In genomic region chr7:86760236-86760635, GRCh38 we compare ENCODE assay signal across 2 cellular contexts.
A peak's percentile ranks its signal among the peaks of the same experiment; 100 is the strongest.
TF ChIP-seq lines count a peak whose summit lies in the region.

No MANE protein-coding gene starts in this region.

TF ChIP-seq in H1, 55 proteins besides CTCF, POLR2A, EP300 and RAD21 (continued from another document and continues in another):
- no peak for TF ChIP-seq ATF3 (IDR thresholded peaks at IDR 0.05; ENCODE audit: insufficient read depth, low read depth, low read length)
- TF ChIP-seq RXRA (IDR thresholded peaks at IDR 0.05; ENCODE audit: insufficient read depth, low read depth, low read length) = no peak
- no peak for TF ChIP-seq MAX (IDR thresholded peaks at IDR 0.05)
- TF ChIP-seq NANOG (IDR thresholded peaks at IDR 0.05; ENCODE audit: insufficient read depth, low read depth, low read length, poor library complexity, severe bottlenecking) = peak; percentile 23
- TF ChIP-seq JUND (IDR thresholded peaks at IDR 0.05; ENCODE audit: low read length) = 0 out of 2 replicates have a peak, but pooled peaks have one; percentile 33
- TF ChIP-seq SAP30 (IDR thresholded peaks at IDR 0.05; ENCODE audit: insufficient read depth, insufficient replicate concordance, low read length) = no peak
- TF ChIP-seq POU5F1 (IDR thresholded peaks at IDR 0.05; ENCODE audit: low read depth, low read length) = peak; percentile 68; the same call in 1 of the 2 replicates
- TF ChIP-seq CREB1 (IDR thresholded peaks at IDR 0.05) = no peak
- TF ChIP-seq HDAC2 (IDR thresholded peaks at IDR 0.05; ENCODE audit: borderline replicate concordance in 1 of 2, low read depth in 2 of 2, low read length in 2 of 2) = 0 out of 4 replicates have a peak, but pooled peaks of 1 of the 2 experiments have one; percentile 42
- no peak for TF ChIP-seq RFX5 (IDR thresholded peaks at IDR 0.05; ENCODE audit: borderline replicate concordance, low read depth, low read length)
- TF ChIP-seq EGR1 (IDR thresholded peaks at IDR 0.05; ENCODE audit: borderline replicate concordance, low read depth, low read length) = no peak
- TF ChIP-seq, protein P1, sequence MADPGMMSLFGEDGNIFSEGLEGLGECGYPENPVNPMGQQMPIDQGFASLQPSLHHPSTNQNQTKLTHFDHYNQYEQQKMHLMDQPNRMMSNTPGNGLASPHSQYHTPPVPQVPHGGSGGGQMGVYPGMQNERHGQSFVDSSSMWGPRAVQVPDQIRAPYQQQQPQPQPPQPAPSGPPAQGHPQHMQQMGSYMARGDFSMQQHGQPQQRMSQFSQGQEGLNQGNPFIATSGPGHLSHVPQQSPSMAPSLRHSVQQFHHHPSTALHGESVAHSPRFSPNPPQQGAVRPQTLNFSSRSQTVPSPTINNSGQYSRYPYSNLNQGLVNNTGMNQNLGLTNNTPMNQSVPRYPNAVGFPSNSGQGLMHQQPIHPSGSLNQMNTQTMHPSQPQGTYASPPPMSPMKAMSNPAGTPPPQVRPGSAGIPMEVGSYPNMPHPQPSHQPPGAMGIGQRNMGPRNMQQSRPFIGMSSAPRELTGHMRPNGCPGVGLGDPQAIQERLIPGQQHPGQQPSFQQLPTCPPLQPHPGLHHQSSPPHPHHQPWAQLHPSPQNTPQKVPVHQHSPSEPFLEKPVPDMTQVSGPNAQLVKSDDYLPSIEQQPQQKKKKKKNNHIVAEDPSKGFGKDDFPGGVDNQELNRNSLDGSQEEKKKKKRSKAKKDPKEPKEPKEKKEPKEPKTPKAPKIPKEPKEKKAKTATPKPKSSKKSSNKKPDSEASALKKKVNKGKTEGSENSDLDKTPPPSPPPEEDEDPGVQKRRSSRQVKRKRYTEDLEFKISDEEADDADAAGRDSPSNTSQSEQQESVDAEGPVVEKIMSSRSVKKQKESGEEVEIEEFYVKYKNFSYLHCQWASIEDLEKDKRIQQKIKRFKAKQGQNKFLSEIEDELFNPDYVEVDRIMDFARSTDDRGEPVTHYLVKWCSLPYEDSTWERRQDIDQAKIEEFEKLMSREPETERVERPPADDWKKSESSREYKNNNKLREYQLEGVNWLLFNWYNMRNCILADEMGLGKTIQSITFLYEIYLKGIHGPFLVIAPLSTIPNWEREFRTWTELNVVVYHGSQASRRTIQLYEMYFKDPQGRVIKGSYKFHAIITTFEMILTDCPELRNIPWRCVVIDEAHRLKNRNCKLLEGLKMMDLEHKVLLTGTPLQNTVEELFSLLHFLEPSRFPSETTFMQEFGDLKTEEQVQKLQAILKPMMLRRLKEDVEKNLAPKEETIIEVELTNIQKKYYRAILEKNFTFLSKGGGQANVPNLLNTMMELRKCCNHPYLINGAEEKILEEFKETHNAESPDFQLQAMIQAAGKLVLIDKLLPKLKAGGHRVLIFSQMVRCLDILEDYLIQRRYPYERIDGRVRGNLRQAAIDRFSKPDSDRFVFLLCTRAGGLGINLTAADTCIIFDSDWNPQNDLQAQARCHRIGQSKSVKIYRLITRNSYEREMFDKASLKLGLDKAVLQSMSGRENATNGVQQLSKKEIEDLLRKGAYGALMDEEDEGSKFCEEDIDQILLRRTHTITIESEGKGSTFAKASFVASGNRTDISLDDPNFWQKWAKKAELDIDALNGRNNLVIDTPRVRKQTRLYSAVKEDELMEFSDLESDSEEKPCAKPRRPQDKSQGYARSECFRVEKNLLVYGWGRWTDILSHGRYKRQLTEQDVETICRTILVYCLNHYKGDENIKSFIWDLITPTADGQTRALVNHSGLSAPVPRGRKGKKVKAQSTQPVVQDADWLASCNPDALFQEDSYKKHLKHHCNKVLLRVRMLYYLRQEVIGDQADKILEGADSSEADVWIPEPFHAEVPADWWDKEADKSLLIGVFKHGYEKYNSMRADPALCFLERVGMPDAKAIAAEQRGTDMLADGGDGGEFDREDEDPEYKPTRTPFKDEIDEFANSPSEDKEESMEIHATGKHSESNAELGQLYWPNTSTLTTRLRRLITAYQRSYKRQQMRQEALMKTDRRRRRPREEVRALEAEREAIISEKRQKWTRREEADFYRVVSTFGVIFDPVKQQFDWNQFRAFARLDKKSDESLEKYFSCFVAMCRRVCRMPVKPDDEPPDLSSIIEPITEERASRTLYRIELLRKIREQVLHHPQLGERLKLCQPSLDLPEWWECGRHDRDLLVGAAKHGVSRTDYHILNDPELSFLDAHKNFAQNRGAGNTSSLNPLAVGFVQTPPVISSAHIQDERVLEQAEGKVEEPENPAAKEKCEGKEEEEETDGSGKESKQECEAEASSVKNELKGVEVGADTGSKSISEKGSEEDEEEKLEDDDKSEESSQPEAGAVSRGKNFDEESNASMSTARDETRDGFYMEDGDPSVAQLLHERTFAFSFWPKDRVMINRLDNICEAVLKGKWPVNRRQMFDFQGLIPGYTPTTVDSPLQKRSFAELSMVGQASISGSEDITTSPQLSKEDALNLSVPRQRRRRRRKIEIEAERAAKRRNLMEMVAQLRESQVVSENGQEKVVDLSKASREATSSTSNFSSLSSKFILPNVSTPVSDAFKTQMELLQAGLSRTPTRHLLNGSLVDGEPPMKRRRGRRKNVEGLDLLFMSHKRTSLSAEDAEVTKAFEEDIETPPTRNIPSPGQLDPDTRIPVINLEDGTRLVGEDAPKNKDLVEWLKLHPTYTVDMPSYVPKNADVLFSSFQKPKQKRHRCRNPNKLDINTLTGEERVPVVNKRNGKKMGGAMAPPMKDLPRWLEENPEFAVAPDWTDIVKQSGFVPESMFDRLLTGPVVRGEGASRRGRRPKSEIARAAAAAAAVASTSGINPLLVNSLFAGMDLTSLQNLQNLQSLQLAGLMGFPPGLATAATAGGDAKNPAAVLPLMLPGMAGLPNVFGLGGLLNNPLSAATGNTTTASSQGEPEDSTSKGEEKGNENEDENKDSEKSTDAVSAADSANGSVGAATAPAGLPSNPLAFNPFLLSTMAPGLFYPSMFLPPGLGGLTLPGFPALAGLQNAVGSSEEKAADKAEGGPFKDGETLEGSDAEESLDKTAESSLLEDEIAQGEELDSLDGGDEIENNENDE (IDR thresholded peaks at IDR 0.05; ENCODE audit: insufficient replicate concordance, low read length) = peak; percentile 65
- TF ChIP-seq CEBPB (IDR thresholded peaks at IDR 0.05; ENCODE audit: low read depth, low read length) = no peak
- no peak for TF ChIP-seq SP2 (IDR thresholded peaks at IDR 0.05; ENCODE audit: low read length)

TF ChIP-seq in neural cell, 6 proteins besides CTCF, POLR2A, EP300 and RAD21:
- TF ChIP-seq, protein P2, sequence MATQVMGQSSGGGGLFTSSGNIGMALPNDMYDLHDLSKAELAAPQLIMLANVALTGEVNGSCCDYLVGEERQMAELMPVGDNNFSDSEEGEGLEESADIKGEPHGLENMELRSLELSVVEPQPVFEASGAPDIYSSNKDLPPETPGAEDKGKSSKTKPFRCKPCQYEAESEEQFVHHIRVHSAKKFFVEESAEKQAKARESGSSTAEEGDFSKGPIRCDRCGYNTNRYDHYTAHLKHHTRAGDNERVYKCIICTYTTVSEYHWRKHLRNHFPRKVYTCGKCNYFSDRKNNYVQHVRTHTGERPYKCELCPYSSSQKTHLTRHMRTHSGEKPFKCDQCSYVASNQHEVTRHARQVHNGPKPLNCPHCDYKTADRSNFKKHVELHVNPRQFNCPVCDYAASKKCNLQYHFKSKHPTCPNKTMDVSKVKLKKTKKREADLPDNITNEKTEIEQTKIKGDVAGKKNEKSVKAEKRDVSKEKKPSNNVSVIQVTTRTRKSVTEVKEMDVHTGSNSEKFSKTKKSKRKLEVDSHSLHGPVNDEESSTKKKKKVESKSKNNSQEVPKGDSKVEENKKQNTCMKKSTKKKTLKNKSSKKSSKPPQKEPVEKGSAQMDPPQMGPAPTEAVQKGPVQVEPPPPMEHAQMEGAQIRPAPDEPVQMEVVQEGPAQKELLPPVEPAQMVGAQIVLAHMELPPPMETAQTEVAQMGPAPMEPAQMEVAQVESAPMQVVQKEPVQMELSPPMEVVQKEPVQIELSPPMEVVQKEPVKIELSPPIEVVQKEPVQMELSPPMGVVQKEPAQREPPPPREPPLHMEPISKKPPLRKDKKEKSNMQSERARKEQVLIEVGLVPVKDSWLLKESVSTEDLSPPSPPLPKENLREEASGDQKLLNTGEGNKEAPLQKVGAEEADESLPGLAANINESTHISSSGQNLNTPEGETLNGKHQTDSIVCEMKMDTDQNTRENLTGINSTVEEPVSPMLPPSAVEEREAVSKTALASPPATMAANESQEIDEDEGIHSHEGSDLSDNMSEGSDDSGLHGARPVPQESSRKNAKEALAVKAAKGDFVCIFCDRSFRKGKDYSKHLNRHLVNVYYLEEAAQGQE (IDR thresholded peaks at IDR 0.05; ENCODE audit: borderline replicate concordance) = no peak
- TF ChIP-seq EZH2 (IDR thresholded peaks at IDR 0.05; ENCODE audit: borderline replicate concordance, insufficient read depth, low read length, poor library complexity, severe bottlenecking) = no peak
- TF ChIP-seq POLR2AphosphoS5 (IDR thresholded peaks at IDR 0.05) = no peak
- no peak for TF ChIP-seq TAF1 (IDR thresholded peaks at IDR 0.05; ENCODE audit: low read depth)
- TF ChIP-seq SMC3 (conservative IDR thresholded peaks at IDR 0.05; ENCODE audit: poor library complexity) = no peak
- no peak for TF ChIP-seq MXI1 (conservative IDR thresholded peaks at IDR 0.05; ENCODE audit: poor library complexity, severe bottlenecking)
